ENCODE assay signal across 10 cellular contexts in genomic region chr11:96241351-96241841, GRCh38.
DNase-seq lines count a peak whose midpoint lies in the region; ATAC-seq and TF ChIP-seq lines count a peak whose summit lies in the region.
"Had no signal": no experiment of that assay in that cellular context is flagged by ENCODE, and none has a peak within 500 bp of the region (broad histone marks: within the 10 kb centered on the region; RNA-seq: fewer than 3 reads in every experiment).

No MANE protein-coding gene starts in this region.

- no peaks in the 10 kb centered on the region for H3K27me3 Mint-ChIP-seq in T-helper 17 cell

- intact Hi-C loops in A673 (cut with micrococcal nuclease; ENCODE audit: unreplicated experiment) = loop anchor here (2.0 to 5.0 kb wide), 4 partner anchors 79 to 404 kb away; no protein-coding TSS in a partner anchor

- 57 to 63% methylated on average over 2 to 3 of the region's 5 CpGs for WGBS in mesodermal cell (ENCODE audit: insufficient coverage in 2 of 2), 2 experiments

- BruUV-seq in A673 (replicated peaks; lab: Mats Ljungman, UMichigan) = no TSS peak

- TF ChIP-seq CTCF in A673 (conservative IDR thresholded peaks at IDR 0.05; ENCODE audit: low read depth, low read length) (peak; percentile 60), GM12872 (IDR thresholded peaks at IDR 0.05; ENCODE audit: insufficient read depth, low read depth, low read length) (peak; percentile 43; the same call in 1 of the 3 replicates)

- POLR2A ChIA-PET in A673 (lab: Charles Lee; ENCODE audit: low non-redundant PET) = no interaction called here

- peaks cover 18% of the 10 kb centered on the region for H3K4me1 Mint-ChIP-seq in T-helper 17 cell

- peak overlapping the region; percentile 37 for H3K4me3 ChIP-seq in A673 (ENCODE audit: low read depth, low read length, poor library complexity, severe bottlenecking)
- no peak overlapping the region for H3K4me3 ChIP-seq in mesodermal cell (ENCODE audit: extremely low read depth, insufficient read depth, low read length, poor library complexity, severe bottlenecking)

- peak overlapping the region; percentile 90 for H3K27ac ChIP-seq in A673 (ENCODE audit: low read depth, low read length, poor library complexity, severe bottlenecking)
- H3K27ac ChIP-seq in mesodermal cell (ENCODE audit: low read depth, low read length, severe bottlenecking) = peak overlapping the region; percentile 1

- no peaks in the 10 kb centered on the region for H3K27me3 ChIP-seq in A673 (replicated peaks; ENCODE audit: insufficient read depth, low read depth, low read length, poor library complexity)

- H3K27ac Mint-ChIP-seq in T-helper 17 cell = peak overlapping the region; percentile 19
- H3K27ac Mint-ChIP-seq: stimulated activated effector memory CD8-positive, alpha-beta T cell treated with anti-CD3 and anti-CD28 coated beads, Interleukin-12 subunit alpha, Interleukin-12 subunit beta, amount 100 ng/mL, for 72 hours had no signal

- no peaks in the 10 kb centered on the region for H3K36me3 ChIP-seq in A673 (ENCODE audit: insufficient read depth, low read length, poor library complexity, severe bottlenecking)
- no peaks in the 10 kb centered on the region for H3K36me3 ChIP-seq in mesodermal cell (ENCODE audit: control insufficient read depth, insufficient read depth, low read length)

- H3K36me3 Mint-ChIP-seq in T-helper 17 cell (ENCODE audit: low read depth) = no peaks in the 10 kb centered on the region
- H3K36me3 Mint-ChIP-seq: stimulated activated effector memory CD8-positive, alpha-beta T cell treated with anti-CD3 and anti-CD28 coated beads, Interleukin-12 subunit alpha, Interleukin-12 subunit beta, amount 100 ng/mL, for 72 hours had no signal

- CTCF ChIA-PET in A673 (lab: Charles Lee) = interaction anchor here (0.6 to 0.7 kb wide), 2 partner anchors 405 to 1938 kb away, joined by 3 to 4 read pairs; no protein-coding TSS in a partner anchor

- H3K9me3 ChIP-seq in A673 (ENCODE audit: low read depth, low read length, poor library complexity, severe bottlenecking) (no peaks in the 10 kb centered on the region), T-helper 17 cell (ENCODE audit: control insufficient read depth, low read length, poor library complexity, severe bottlenecking) (no peaks in the 10 kb centered on the region), mesodermal cell (ENCODE audit: control insufficient read depth, low read length) (no peaks in the 10 kb centered on the region)

- DNase-seq in A673 (ENCODE audit: low spot score) (peak; percentile 61), T-helper 17 cell (no peak), NCI-H510A treated with DMSO at 0.1 percent for 48 hours (lab: John Stamatoyannopoulos, UW) (no peak), activated T-cell treated with anti-CD3 and anti-CD28 coated beads for 4 hours (no peak)
- no peak for DNase-seq in activated CD8-positive, alpha-beta memory T cell treated with anti-CD3 and anti-CD28 coated beads, Interleukin-2, amount 50 U/mL, for 4 hours
- DNase-seq: posterior cingulate gyrus had no signal

- no peak overlapping the region for H3K4me3 Mint-ChIP-seq in T-helper 17 cell
- H3K4me3 Mint-ChIP-seq: stimulated activated effector memory CD8-positive, alpha-beta T cell treated with anti-CD3 and anti-CD28 coated beads, Interleukin-12 subunit alpha, Interleukin-12 subunit beta, amount 100 ng/mL, for 72 hours had no signal

- ATAC-seq in T-helper 17 cell (no peak), GM19455 (IDR thresholded peaks at IDR 0.05; ENCODE audit: unreplicated experiment) (no peak)
- ATAC-seq: stimulated activated effector memory CD8-positive, alpha-beta T cell treated with anti-CD3 and anti-CD28 coated beads, Interleukin-12 subunit alpha, Interleukin-12 subunit beta, amount 100 ng/mL, for 72 hours had no signal

- H3K4me1 ChIP-seq in A673 (ENCODE audit: insufficient read depth, low read length, poor library complexity, severe bottlenecking) = peaks cover 66% of the 10 kb centered on the region
- H3K4me1 ChIP-seq in mesodermal cell (ENCODE audit: control insufficient read depth, insufficient read depth, low read length, poor library complexity, severe bottlenecking) = peaks cover 58% of the 10 kb centered on the region
